Comparison of ENCODE assay signal across 8 cellular contexts in the genomic region with DNA sequence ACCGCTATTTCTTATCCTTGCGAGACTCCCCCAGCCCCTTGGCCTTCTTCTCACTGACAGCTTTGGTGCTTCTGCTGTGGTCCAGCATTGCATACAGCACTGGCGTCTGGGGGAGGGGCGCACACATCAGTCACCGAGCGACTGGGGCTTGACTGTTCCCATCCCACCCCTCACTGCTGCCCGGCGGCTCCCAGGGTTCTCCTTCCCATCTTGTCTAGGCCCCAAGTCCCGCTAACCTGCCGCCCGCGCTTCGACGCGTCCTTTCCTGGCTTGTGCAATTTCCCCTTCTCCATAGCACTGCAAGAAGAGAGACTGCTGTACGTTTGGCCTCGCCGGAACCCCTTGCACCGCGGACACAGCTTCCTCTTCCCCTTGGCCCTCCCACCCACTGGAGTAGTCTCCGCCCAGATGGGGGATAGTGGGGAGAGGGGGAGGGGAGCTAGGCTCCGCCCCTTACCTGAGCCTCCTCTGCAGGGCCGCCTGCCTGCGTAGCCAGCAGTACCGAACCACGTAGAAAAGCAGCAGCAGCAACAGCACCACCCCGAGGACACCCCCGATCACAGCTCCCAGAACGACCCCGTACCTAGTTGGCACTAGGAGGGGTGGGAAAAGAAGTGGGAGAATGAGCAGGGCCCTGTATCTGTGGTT. TPM values are rescaled to one million over a fixed set of nuclear protein-coding genes. Genes with fewer than 3 reads are reported as not detected.
A peak's percentile ranks its signal among the peaks of the same experiment; 100 is the strongest.
DNase-seq lines count a peak whose midpoint lies in the region; ATAC-seq, FAIRE-seq and TF ChIP-seq lines count a peak whose summit lies in the region.

No MANE protein-coding gene starts in this region.

- peak overlapping the region; percentile 85 to 86 for H3K4me3 ChIP-seq in mucosa of rectum (ENCODE audit: low read length in 2 of 2)

- H3K27ac ChIP-seq in mucosa of rectum (ENCODE audit: low read depth in 2 of 2, low read length in 2 of 2), result peak overlapping the region; percentile 28 to 56

- H3K27me3 ChIP-seq in mucosa of rectum (ENCODE audit: control insufficient read depth in 2 of 2, insufficient read depth in 2 of 2, low read length in 2 of 2), result peaks cover 0 to 5% of the 10 kb centered on the region in 2 donors

- peak; percentile 99 for FAIRE-seq in GM12891 (lab: Jason Lieb, UNC)

- peak; percentile 63 for ATAC-seq in HG03039 (IDR thresholded peaks at IDR 0.05; ENCODE audit: unreplicated experiment)
- peak; percentile 92 for ATAC-seq in esophagus mucosa

- DNase-seq in GM12891 (ENCODE audit: insufficient read length, low spot score) (peak; percentile 73), NCI-H526 treated with DMSO at 0.1 percent for 48 hours (lab: John Stamatoyannopoulos, UW) (peak; percentile 93), activated T-cell treated with anti-CD3 and anti-CD28 coated beads for 1 hour (ENCODE audit: low read depth) (peak; percentile 75), cortex of kidney (lab: John Stamatoyannopoulos, UW) (no peak)
- DNase-seq in stimulated activated CD8-positive, alpha-beta memory T cell treated with anti-CD3 and anti-CD28 coated beads, Interleukin-4, amount 100 ng/mL, for 4 hours (ENCODE audit: low read depth in 2 of 2, low spot score in 1 of 2), result peak; percentile 58 to 71

- H3K9ac ChIP-seq in mucosa of rectum (ENCODE audit: low read depth in 1 of 2, low read length in 2 of 2), result peak overlapping the region; percentile 77 to 82

- H3K36me3 ChIP-seq in mucosa of rectum (ENCODE audit: control insufficient read depth in 2 of 2, insufficient read depth in 2 of 2, low read length in 2 of 2), result no peaks in the 10 kb centered on the region

- H3K9me3 ChIP-seq in mucosa of rectum (ENCODE audit: control insufficient read depth in 2 of 2, low read length in 2 of 2), result no peaks in the 10 kb centered on the region

- peaks cover 11 to 12% of the 10 kb centered on the region in 2 donors for H3K4me1 ChIP-seq in mucosa of rectum (ENCODE audit: control insufficient read depth in 2 of 2, insufficient read depth in 2 of 2, low read length in 2 of 2)

- TF ChIP-seq POLR2A in GM12891 (IDR thresholded peaks at IDR 0.05; ENCODE audit: low read depth, low read length), result no peak

TF ChIP-seq in GM12891, 5 proteins besides CTCF, POLR2A, EP300 and RAD21:
- TF ChIP-seq SPI1 (IDR thresholded peaks at IDR 0.05; ENCODE audit: low read depth, low read length) (no peak), TAF1 (IDR thresholded peaks at IDR 0.05; ENCODE audit: low read depth, low read length) (no peak), POLR2AphosphoS5 (IDR thresholded peaks at IDR 0.05; ENCODE audit: low read depth, low read length) (no peak), PAX5 (IDR thresholded peaks at IDR 0.05; ENCODE audit: insufficient read depth, low read length, severe bottlenecking) (no peak), POU2F2 (IDR thresholded peaks at IDR 0.05; ENCODE audit: low read depth, low read length) (no peak)

RNA-seq across cellular contexts. Expression of gene MPZ, which starts 3.8 kb away (rescaled TPM):
- polyA plus RNA-seq in GM12891 (2012; ENCODE audit: low read depth, missing spikeins), result 1.9 TPM
- total RNA-seq in esophagus mucosa, result 1.4 TPM

RNA-seq across cellular contexts. Expression of gene SDHC, which starts 8.2 kb away (rescaled TPM):
- 164 TPM for polyA plus RNA-seq in GM12891 (2012; ENCODE audit: low read depth, missing spikeins)
- total RNA-seq in esophagus mucosa, result 185 TPM

RNA-seq across cellular contexts. Expression of gene PCP4L1, which starts 47.5 kb away (rescaled TPM):
- 3.1 TPM for polyA plus RNA-seq in GM12891 (2012; ENCODE audit: low read depth, missing spikeins)
- total RNA-seq in esophagus mucosa, result 29.3 TPM
